In genomic region chr17:68134046-68134637, GRCh38 we compare ENCODE assay signal across 16 cellular contexts.
"Had no signal": no experiment of that assay in that cellular context is flagged by ENCODE, and none has a peak within 500 bp of the region (broad histone marks: within the 10 kb centered on the region; RNA-seq: fewer than 3 reads in every experiment).

No MANE protein-coding gene starts in this region.

- FAIRE-seq: frontal cortex had no signal

- ATAC-seq: activated CD4-positive, alpha-beta T cell treated with anti-CD3 and anti-CD28 coated beads for 36 hours; activated T-cell treated with anti-CD3 and anti-CD28 coated beads, Interleukin-2, amount 50 U/mL, for 4 hours; left colon; natural killer cell had no signal

- H3K4me3 ChIP-seq: coronary artery, skin epidermis had no signal

- H3K27ac ChIP-seq: coronary artery, skin epidermis had no signal

- DNase-seq: activated CD4-positive, alpha-beta memory T cell treated with anti-CD3 and anti-CD28 coated beads for 36 hours; activated CD4-positive, alpha-beta T cell treated with anti-CD3 and anti-CD28 coated beads for 36 hours; activated effector memory CD4-positive, alpha-beta T cell treated with anti-CD3 and anti-CD28 coated beads, Interleukin-2, amount 50 U/mL, for 16 hours; activated T-cell treated with anti-CD3 and anti-CD28 coated beads, Interleukin-2, amount 50 U/mL, for 4 hours; amniotic stem cell; effector CD4-positive, alpha-beta T cell; left colon; natural killer cell; retina; stimulated activated CD4-positive, alpha-beta T cell treated with anti-CD3 and anti-CD28 coated beads, Interleukin-15, amount 100 ng/mL, for 24 hours; stimulated activated CD4-positive, alpha-beta T cell treated with anti-CD3 and anti-CD28 coated beads, Interleukin-4, amount 100 ng/mL, for 1 hour; stimulated activated naive CD4-positive, alpha-beta T cell; T-helper 2 cell had no signal
